12 cellular contexts compared by ENCODE assay signal in genomic region chr2:224027070-224027469, GRCh38. TPM values are rescaled to one million over a fixed set of nuclear protein-coding genes. Genes with fewer than 3 reads are reported as not detected.
DNase-seq lines count a peak whose midpoint lies in the region; ATAC-seq and TF ChIP-seq lines count a peak whose summit lies in the region.
"Had no signal": no experiment of that assay in that cellular context is flagged by ENCODE, and none has a peak within 500 bp of the region (broad histone marks: within the 10 kb centered on the region; RNA-seq: fewer than 3 reads in every experiment).

No MANE protein-coding gene starts in this region.

- no peak for DNase-seq in activated CD4-positive, alpha-beta T cell treated with anti-CD3 and anti-CD28 coated beads for 36 hours
- no peak for DNase-seq in activated CD4-positive, alpha-beta T cell treated with anti-CD3 and anti-CD28 coated beads for 48 hours
- peak; percentile 13 for DNase-seq in NB4 (ENCODE audit: low read depth)
- no peak for DNase-seq in naive thymus-derived CD4-positive, alpha-beta T cell
- DNase-seq: foreskin melanocyte; kidney; NCI-H1436 treated with DMSO at 0.1 percent for 48 hours; stimulated activated CD4-positive, alpha-beta T cell treated with anti-CD3 and anti-CD28 coated beads, Interleukin-2, amount 100 ng/mL, for 24 hours had no signal

- no peak for ATAC-seq in activated CD4-positive, alpha-beta T cell treated with anti-CD3 and anti-CD28 coated beads for 36 hours
- no peak for ATAC-seq in naive thymus-derived CD4-positive, alpha-beta T cell
- ATAC-seq in GM21737 (IDR thresholded peaks at IDR 0.05; ENCODE audit: unreplicated experiment) (no peak), HG03565 (IDR thresholded peaks at IDR 0.05; ENCODE audit: unreplicated experiment) (no peak), GM18858 (IDR thresholded peaks at IDR 0.05; ENCODE audit: unreplicated experiment) (no peak)

- H3K27ac ChIP-seq in naive thymus-derived CD4-positive, alpha-beta T cell (ENCODE audit: low read depth, low read length) = peak overlapping the region; percentile 56

- CTCF ChIA-PET in activated CD4-positive, alpha-beta T cell treated with anti-CD3 and anti-CD28 coated beads for 36 hours (lab: Charles Lee) = no interaction called here
- CTCF ChIA-PET in naive thymus-derived CD4-positive, alpha-beta T cell (lab: Charles Lee) = interaction anchor here (1.5 kb wide), 1 partner anchor 34 kb away, joined by 9 read pairs; no protein-coding TSS in a partner anchor

- no peaks in the 10 kb centered on the region for H3K9me3 ChIP-seq in naive thymus-derived CD4-positive, alpha-beta T cell (ENCODE audit: control insufficient read depth in 2 of 3, low read length in 3 of 3)

- no peak for TF ChIP-seq POLR2A in NB4 (IDR thresholded peaks at IDR 0.05; ENCODE audit: extremely low read depth, insufficient read length)

- H3K36me3 ChIP-seq in naive thymus-derived CD4-positive, alpha-beta T cell (ENCODE audit: control insufficient read depth in 2 of 3, insufficient read depth in 3 of 3, low read length in 3 of 3) = no peaks in the 10 kb centered on the region

- H3K9me3 Mint-ChIP-seq in activated CD4-positive, alpha-beta T cell treated with anti-CD3 and anti-CD28 coated beads for 36 hours (ENCODE audit: low read depth) = peaks cover 14% of the 10 kb centered on the region
- H3K9me3 Mint-ChIP-seq in activated naive CD8-positive, alpha-beta T cell (ENCODE audit: low read depth) = no peaks in the 10 kb centered on the region
- H3K9me3 Mint-ChIP-seq in naive thymus-derived CD4-positive, alpha-beta T cell = peaks cover 0 to 8% (median 0%) of the 10 kb centered on the region in 11 donors

- TF ChIP-seq CTCF in NB4 (IDR thresholded peaks at IDR 0.05; ENCODE audit: low read depth, low read length) = no peak

- intact Hi-C loops in activated CD4-positive, alpha-beta T cell treated with anti-CD3 and anti-CD28 coated beads for 36 hours (cut with DNase I, micrococcal nuclease) = loop anchor here in 1 of 2 experiments (2.0 to 10.0 kb wide), 3 partner anchors 32 to 1008 kb away; partner anchors contain the start of gene CUL3
- intact Hi-C loops in naive thymus-derived CD4-positive, alpha-beta T cell (cut with micrococcal nuclease) = loop anchor here in 1 of 2 donors (2.0 to 10.0 kb wide), 2 partner anchors 498 to 558 kb away; partner anchors contain the start of gene CUL3

- H3K27ac Mint-ChIP-seq in activated CD4-positive, alpha-beta T cell treated with anti-CD3 and anti-CD28 coated beads for 36 hours = peak overlapping the region; percentile 94
- peak overlapping the region; percentile 96 for H3K27ac Mint-ChIP-seq in activated naive CD8-positive, alpha-beta T cell
- peak overlapping the region in 8 of 9 donors; percentile 66 to 96 (median 90) for H3K27ac Mint-ChIP-seq in naive thymus-derived CD4-positive, alpha-beta T cell

- peaks cover 71% of the 10 kb centered on the region for H3K4me1 Mint-ChIP-seq in activated CD4-positive, alpha-beta T cell treated with anti-CD3 and anti-CD28 coated beads for 36 hours
- peaks cover 81% of the 10 kb centered on the region for H3K4me1 Mint-ChIP-seq in activated naive CD8-positive, alpha-beta T cell (ENCODE audit: low read depth)
- H3K4me1 Mint-ChIP-seq in naive thymus-derived CD4-positive, alpha-beta T cell = peaks cover 40 to 88% (median 72%) of the 10 kb centered on the region in 7 donors

- H3K27me3 Mint-ChIP-seq in activated CD4-positive, alpha-beta T cell treated with anti-CD3 and anti-CD28 coated beads for 36 hours = no peaks in the 10 kb centered on the region
- H3K27me3 Mint-ChIP-seq in activated naive CD8-positive, alpha-beta T cell = no peaks in the 10 kb centered on the region
- no peaks in the 10 kb centered on the region for H3K27me3 Mint-ChIP-seq in naive thymus-derived CD4-positive, alpha-beta T cell

- no peak overlapping the region for H3K4me3 ChIP-seq in NB4 (ENCODE audit: low read depth, low read length)
- no peak overlapping the region for H3K4me3 ChIP-seq in naive thymus-derived CD4-positive, alpha-beta T cell (ENCODE audit: low read length)

- peaks cover 0 to 56% of the 10 kb centered on the region in 2 donors for H3K4me1 ChIP-seq in naive thymus-derived CD4-positive, alpha-beta T cell (ENCODE audit: control insufficient read depth in 2 of 2, insufficient read depth in 2 of 2, low read length in 2 of 2)

- peaks cover 34% of the 10 kb centered on the region for H3K36me3 Mint-ChIP-seq in activated CD4-positive, alpha-beta T cell treated with anti-CD3 and anti-CD28 coated beads for 36 hours (ENCODE audit: low read depth)
- peaks cover 5% of the 10 kb centered on the region for H3K36me3 Mint-ChIP-seq in activated naive CD8-positive, alpha-beta T cell
- peaks cover 0 to 26% (median 0%) of the 10 kb centered on the region in 5 donors for H3K36me3 Mint-ChIP-seq in naive thymus-derived CD4-positive, alpha-beta T cell

- POLR2A ChIA-PET in activated CD4-positive, alpha-beta T cell treated with anti-CD3 and anti-CD28 coated beads for 36 hours (lab: Charles Lee) = no interaction called here
- POLR2A ChIA-PET in naive thymus-derived CD4-positive, alpha-beta T cell (lab: Charles Lee) = interaction anchor here (0.8 to 1.0 kb wide), 2 partner anchors 8 to 69 kb away, joined by 3 to 5 read pairs; no protein-coding TSS in a partner anchor

- H3K4me3 Mint-ChIP-seq in activated CD4-positive, alpha-beta T cell treated with anti-CD3 and anti-CD28 coated beads for 36 hours = no peak overlapping the region
- H3K4me3 Mint-ChIP-seq in activated naive CD8-positive, alpha-beta T cell = no peak overlapping the region
- H3K4me3 Mint-ChIP-seq in naive thymus-derived CD4-positive, alpha-beta T cell = peak overlapping the region in 4 of 10 donors; percentile 34 to 86 (median 67)

- H3K27me3 ChIP-seq in naive thymus-derived CD4-positive, alpha-beta T cell (ENCODE audit: control insufficient read depth in 2 of 2, insufficient read depth in 2 of 2, low read length in 2 of 2) = no peaks in the 10 kb centered on the region

RNA-seq across cellular contexts. Expression of gene SERPINE2, which starts 12.0 kb away (rescaled TPM):
- total RNA-seq in activated CD4-positive, alpha-beta T cell treated with anti-CD3 and anti-CD28 coated beads for 36 hours = 10 to 100 TPM; 30.9 to 46.6 TPM
- 10 to 100 TPM in 2 of 5 experiments, 1 to 10 TPM in 3; 5.2 to 18.1 (median 8.1) TPM for total RNA-seq in naive thymus-derived CD4-positive, alpha-beta T cell
- 10 to 100 TPM; 15.3 to 46.7 TPM for polyA plus RNA-seq in naive thymus-derived CD4-positive, alpha-beta T cell
